13 cellular contexts compared by ENCODE assay signal in genomic region chr3:157122116-157122515, GRCh38. TPM values are rescaled to one million over a fixed set of nuclear protein-coding genes. Genes with fewer than 3 reads are reported as not detected.
A peak's percentile ranks its signal among the peaks of the same experiment; 100 is the strongest.
DNase-seq lines count a peak whose midpoint lies in the region; ATAC-seq and TF ChIP-seq lines count a peak whose summit lies in the region.
"Had no signal": no experiment of that assay in that cellular context is flagged by ENCODE, and none has a peak within 500 bp of the region (broad histone marks: within the 10 kb centered on the region; RNA-seq: fewer than 3 reads in every experiment).

No MANE protein-coding gene starts in this region.

- POLR2A ChIA-PET in activated CD4-positive, alpha-beta T cell treated with anti-CD3 and anti-CD28 coated beads, Interleukin-2, amount 10 ng/mL, durations not matched to agents 7 days and 5 days (lab: Charles Lee), result no interaction called here

- CTCF ChIA-PET in activated CD4-positive, alpha-beta T cell treated with anti-CD3 and anti-CD28 coated beads, Interleukin-2, amount 10 ng/mL, durations not matched to agents 7 days and 5 days (lab: Charles Lee), result interaction anchor here (1.1 to 13.7 kb wide), 5 partner anchors 10 to 34 kb away, joined by 3 to 160 read pairs (median 5); no protein-coding TSS in a partner anchor

- H3K4me3 ChIP-seq in choroid plexus epithelial cell (ENCODE audit: low read depth, low read length), result no peak overlapping the region

- TF ChIP-seq CTCF in choroid plexus epithelial cell (conservative IDR thresholded peaks at IDR 0.05; ENCODE audit: low read depth, low read length) (no peak), endothelial cell (IDR thresholded peaks at IDR 0.05; ENCODE audit: unreplicated experiment) (no peak)

- H3K36me3 Mint-ChIP-seq in endothelial cell (ENCODE audit: low read depth, unreplicated experiment), result no peaks in the 10 kb centered on the region
- H3K36me3 Mint-ChIP-seq in activated CD4-positive, alpha-beta T cell treated with anti-CD3 and anti-CD28 coated beads, Interleukin-2, amount 10 ng/mL, durations not matched to agents 7 days and 5 days (ENCODE audit: low read depth), result peaks cover 8% of the 10 kb centered on the region
- H3K36me3 Mint-ChIP-seq: memory B cell had no signal

- no peak for ATAC-seq in GM21360 (IDR thresholded peaks at IDR 0.05; ENCODE audit: unreplicated experiment)

- H3K9me3 Mint-ChIP-seq in endothelial cell (ENCODE audit: unreplicated experiment), result no peaks in the 10 kb centered on the region
- H3K9me3 Mint-ChIP-seq in activated CD4-positive, alpha-beta T cell treated with anti-CD3 and anti-CD28 coated beads, Interleukin-2, amount 10 ng/mL, durations not matched to agents 7 days and 5 days, result peaks cover 3% of the 10 kb centered on the region
- H3K9me3 Mint-ChIP-seq: memory B cell had no signal

- no peak overlapping the region for H3K27ac Mint-ChIP-seq in endothelial cell (ENCODE audit: unreplicated experiment)
- H3K27ac Mint-ChIP-seq in activated CD4-positive, alpha-beta T cell treated with anti-CD3 and anti-CD28 coated beads, Interleukin-2, amount 10 ng/mL, durations not matched to agents 7 days and 5 days, result no peak overlapping the region
- H3K27ac Mint-ChIP-seq: endodermal cell, memory B cell had no signal

- H3K27me3 Mint-ChIP-seq in endothelial cell (ENCODE audit: unreplicated experiment), result peaks cover 6% of the 10 kb centered on the region
- peaks cover 3% of the 10 kb centered on the region for H3K27me3 Mint-ChIP-seq in activated CD4-positive, alpha-beta T cell treated with anti-CD3 and anti-CD28 coated beads, Interleukin-2, amount 10 ng/mL, durations not matched to agents 7 days and 5 days

- H3K4me3 Mint-ChIP-seq in endothelial cell (ENCODE audit: unreplicated experiment), result no peak overlapping the region
- H3K4me3 Mint-ChIP-seq in activated CD4-positive, alpha-beta T cell treated with anti-CD3 and anti-CD28 coated beads, Interleukin-2, amount 10 ng/mL, durations not matched to agents 7 days and 5 days, result no peak overlapping the region
- H3K4me3 Mint-ChIP-seq: endodermal cell, memory B cell had no signal

- DNase-seq in DMS53 treated with DMSO at 0.1 percent for 48 hours (lab: John Stamatoyannopoulos, UW; ENCODE audit: unreplicated experiment) (peak; percentile 61), M059J (ENCODE audit: low read depth) (peak; percentile 95), choroid plexus epithelial cell (ENCODE audit: low read depth) (peak; percentile 93), non-pigmented ciliary epithelial cell (ENCODE audit: low read depth) (peak; percentile 93), endothelial cell (ENCODE audit: low spot score) (no peak)
- DNase-seq in effector CD4-positive, alpha-beta T cell, result no peak
- no peak for DNase-seq in activated CD4-positive, alpha-beta T cell treated with anti-CD3 and anti-CD28 coated beads, Interleukin-2, amount 10 ng/mL, durations not matched to agents 7 days and 5 days
- DNase-seq: GDM1, NCI-H1092 treated with DMSO at 0.1 percent for 48 hours, SHP77 treated with DMSO at 0.1 percent for 48 hours had no signal

- peaks cover 4% of the 10 kb centered on the region for H3K4me1 Mint-ChIP-seq in endothelial cell (ENCODE audit: unreplicated experiment)
- peaks cover 26% of the 10 kb centered on the region for H3K4me1 Mint-ChIP-seq in activated CD4-positive, alpha-beta T cell treated with anti-CD3 and anti-CD28 coated beads, Interleukin-2, amount 10 ng/mL, durations not matched to agents 7 days and 5 days
- H3K4me1 Mint-ChIP-seq: memory B cell had no signal

RNA-seq across cellular contexts. Expression of gene CCNL1, which starts 37.8 kb away (rescaled TPM):
- 62.9 and 66.2 TPM in 2 replicates for total RNA-seq in M059J (2014; rRNA removed; shearing (Covaris generic))
- total RNA-seq in endothelial cell (ENCODE audit: unreplicated experiment), result 132 TPM
- 100 to 1,000 TPM; 220 to 258 TPM for total RNA-seq in activated CD4-positive, alpha-beta T cell treated with anti-CD3 and anti-CD28 coated beads, Interleukin-2, amount 10 ng/mL, durations not matched to agents 7 days and 5 days

Comparison
In these comparisons a context has a peak if more than half of its experiments do, and no peak if none do; other contexts are left out.
1. DNase-seq: peak in DMS53 treated with DMSO at 0.1 percent for 48 hours (single experiment), M059J (single experiment), choroid plexus epithelial cell (single experiment) and non-pigmented ciliary epithelial cell (single experiment); none in effector CD4-positive, alpha-beta T cell (single experiment), endothelial cell (single experiment) and activated CD4-positive, alpha-beta T cell treated with anti-CD3 and anti-CD28 coated beads, Interleukin-2, amount 10 ng/mL, durations not matched to agents 7 days and 5 days (single experiment).